Comparison of ENCODE assay signal across 8 cellular contexts in the genomic region with DNA sequence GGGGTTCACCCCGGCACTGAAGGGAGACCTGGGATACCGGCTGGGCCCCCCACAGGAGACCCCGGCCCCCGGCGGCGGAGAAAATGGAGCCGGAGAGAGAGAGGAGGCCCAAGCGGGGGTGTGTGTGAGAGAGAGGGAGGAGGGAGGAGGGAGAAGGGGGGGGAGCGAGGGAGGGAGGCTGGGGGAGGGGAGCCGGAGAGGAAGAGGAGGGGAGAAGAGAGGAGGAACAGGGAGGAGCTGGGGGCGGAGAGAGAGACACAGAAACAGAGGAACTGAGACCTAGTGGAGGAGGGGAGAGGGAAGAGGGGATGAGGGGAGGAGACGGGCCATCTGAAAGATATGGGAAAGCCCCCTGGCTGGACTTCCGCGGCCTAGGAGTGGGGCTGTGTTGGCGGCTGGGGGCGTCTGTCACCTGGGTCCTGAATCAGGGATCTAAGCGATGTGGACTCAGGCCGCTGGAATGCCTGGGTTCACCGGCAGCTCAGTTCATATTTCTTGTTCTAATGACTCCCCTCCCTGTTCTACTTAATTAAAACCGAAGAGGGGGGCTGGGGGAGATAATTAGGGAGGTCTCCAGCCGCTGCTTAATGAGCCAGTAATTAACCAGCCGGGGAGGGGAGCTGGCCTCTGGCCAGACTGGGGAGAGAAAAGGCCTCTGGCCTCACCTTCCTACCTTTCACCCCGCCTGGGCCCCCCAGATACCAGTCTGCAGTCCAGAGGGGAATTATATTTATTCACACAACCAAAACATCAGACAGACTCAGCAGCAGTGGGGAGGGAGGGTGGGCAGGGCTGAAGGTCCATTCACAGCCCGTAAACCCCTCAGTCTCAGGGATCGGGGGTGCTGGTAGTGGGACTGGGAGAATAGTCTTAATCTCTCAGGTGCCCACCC.
DNase-seq lines count a peak whose midpoint lies in the region; ATAC-seq, FAIRE-seq and TF ChIP-seq lines count a peak whose summit lies in the region.

A gene with protein sequence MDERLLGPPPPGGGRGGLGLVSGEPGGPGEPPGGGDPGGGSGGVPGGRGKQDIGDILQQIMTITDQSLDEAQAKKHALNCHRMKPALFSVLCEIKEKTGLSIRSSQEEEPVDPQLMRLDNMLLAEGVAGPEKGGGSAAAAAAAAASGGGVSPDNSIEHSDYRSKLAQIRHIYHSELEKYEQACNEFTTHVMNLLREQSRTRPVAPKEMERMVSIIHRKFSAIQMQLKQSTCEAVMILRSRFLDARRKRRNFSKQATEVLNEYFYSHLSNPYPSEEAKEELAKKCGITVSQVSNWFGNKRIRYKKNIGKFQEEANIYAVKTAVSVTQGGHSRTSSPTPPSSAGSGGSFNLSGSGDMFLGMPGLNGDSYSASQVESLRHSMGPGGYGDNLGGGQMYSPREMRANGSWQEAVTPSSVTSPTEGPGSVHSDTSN (minus strand): TSS at position 149 of the 892 bp plus-strand sequence. CDS start 287 bp downstream, outside the sequence.

- DNase-seq in AG10803 (ENCODE audit: low read depth), result peak; percentile 90
- DNase-seq in GM19239 (ENCODE audit: insufficient read length, low spot score), result peak; percentile 64
- DNase-seq in HS-5 (ENCODE audit: low read depth), result peak; percentile 56
- peak; percentile 94 for DNase-seq in NOMO-1 treated with dmso at 0.1 percent for 144 hours (lab: John Stamatoyannopoulos, UW; ENCODE audit: unreplicated experiment)
- DNase-seq in activated CD8-positive, alpha-beta memory T cell treated with anti-CD3 and anti-CD28 coated beads for 4 hours (ENCODE audit: low read depth in 2 of 2), result peak; percentile 70 to 76
- peak; percentile 47 to 62 (median 53) for DNase-seq in effector memory CD8-positive, alpha-beta T cell
- DNase-seq in memory B cell (ENCODE audit: low spot score in 2 of 2), result peak; percentile 49 to 70
- DNase-seq in stimulated activated CD8-positive, alpha-beta memory T cell treated with anti-CD3 and anti-CD28 coated beads, Interleukin-12 subunit alpha, Interleukin-12 subunit beta, amount 100 ng/mL, for 1 hour (ENCODE audit: low read depth), result peak; percentile 76

- H3K36me3 Mint-ChIP-seq in effector memory CD8-positive, alpha-beta T cell (ENCODE audit: insufficient read depth), result peaks cover 54% of the 10 kb centered on the region
- peaks cover 41% of the 10 kb centered on the region for H3K36me3 Mint-ChIP-seq in memory B cell

- no peaks in the 10 kb centered on the region for H3K9me3 Mint-ChIP-seq in effector memory CD8-positive, alpha-beta T cell
- H3K9me3 Mint-ChIP-seq in memory B cell, result no peaks in the 10 kb centered on the region

- FAIRE-seq in GM19239 (lab: Jason Lieb, UNC), result peak; percentile 80

- H3K4me3 Mint-ChIP-seq in effector memory CD8-positive, alpha-beta T cell, result peak within 1 kb of the TSS; percentile 95 to 99
- H3K4me3 Mint-ChIP-seq in memory B cell, result peak within 1 kb of the TSS; percentile 100

- peaks cover 70 to 80% of the 10 kb centered on the region in 2 donors for H3K4me1 Mint-ChIP-seq in effector memory CD8-positive, alpha-beta T cell (ENCODE audit: low read depth in 2 of 2)
- H3K4me1 Mint-ChIP-seq in memory B cell, result peaks cover 52% of the 10 kb centered on the region

- peak; percentile 57 for ATAC-seq in effector memory CD8-positive, alpha-beta T cell (replicated peaks)
- peak; percentile 81 for ATAC-seq in memory B cell (ENCODE audit: low read depth)

- no peak for TF ChIP-seq CTCF in AG10803 (conservative IDR thresholded peaks at IDR 0.05; ENCODE audit: low read length)

- H3K4me3 ChIP-seq in AG10803 (ENCODE audit: low read length), result peak within 1 kb of the TSS; percentile 79

- no peaks in the 10 kb centered on the region for H3K27me3 Mint-ChIP-seq in effector memory CD8-positive, alpha-beta T cell
- no peaks in the 10 kb centered on the region for H3K27me3 Mint-ChIP-seq in memory B cell

- peak within 1 kb of the TSS; percentile 96 to 98 for H3K27ac Mint-ChIP-seq in effector memory CD8-positive, alpha-beta T cell
- H3K27ac Mint-ChIP-seq in memory B cell, result peak within 1 kb of the TSS; percentile 95

Comparison
In these comparisons a context has a peak if more than half of its experiments do, and no peak if none do; other contexts are left out.
1. Peak in every context shown above with its lines: DNase-seq, ATAC-seq and H3K4me3 ChIP-seq.